ENCODE assay signal across 9 cellular contexts in genomic region chr10:120949511-120950102, GRCh38.
DNase-seq lines count a peak whose midpoint lies in the region; TF ChIP-seq lines count a peak whose summit lies in the region.
"Had no signal": no experiment of that assay in that cellular context is flagged by ENCODE, and none has a peak within 500 bp of the region (broad histone marks: within the 10 kb centered on the region; RNA-seq: fewer than 3 reads in every experiment).

No MANE protein-coding gene starts in this region.

- H3K27ac ChIP-seq in mesendoderm (ENCODE audit: low read depth, low read length): no peak overlapping the region
- H3K27ac ChIP-seq in tibial artery: no peak overlapping the region
- H3K27ac ChIP-seq: gastroesophageal sphincter had no signal

- no peak overlapping the region for H2BK15ac ChIP-seq in mesendoderm (replicated peaks; ENCODE audit: low read depth)

- H3K9me3 ChIP-seq in tibial artery: peaks cover 0 to 10% (median 7%) of the 10 kb centered on the region in 3 donors

- H3K4me1 Mint-ChIP-seq in activated naive CD4-positive, alpha-beta T cell treated with anti-CD3 and anti-CD28 coated beads, Interleukin-2, amount 50 U/mL, for 24 hours: no peaks in the 10 kb centered on the region
- H3K4me1 Mint-ChIP-seq in activated naive CD4-positive, alpha-beta T cell treated with anti-CD3 and anti-CD28 coated beads for 36 hours (ENCODE audit: low read depth): peaks cover 7% of the 10 kb centered on the region
- peaks cover 12% of the 10 kb centered on the region for H3K4me1 Mint-ChIP-seq in chondrocyte (ENCODE audit: low read depth)
- peaks cover 4% of the 10 kb centered on the region for H3K4me1 Mint-ChIP-seq in activated naive CD4-positive, alpha-beta T cell treated with anti-CD3 and anti-CD28 coated beads, Interleukin-2, amount 10 ng/mL, durations not matched to agents 7 days and 5 days

- no peak overlapping the region for H3K4ac ChIP-seq in mesendoderm (ENCODE audit: low read depth, low read length)

- H2BK120ac ChIP-seq in mesendoderm (ENCODE audit: low read depth, low read length): no peak overlapping the region

- peak overlapping the region; percentile 69 for H3K4me2 ChIP-seq in mesendoderm (ENCODE audit: low read length)

- H3K79me2 ChIP-seq in mesendoderm (ENCODE audit: control insufficient read depth, insufficient read depth, low read length): no peaks in the 10 kb centered on the region

- H3K9me3 Mint-ChIP-seq in activated naive CD4-positive, alpha-beta T cell treated with anti-CD3 and anti-CD28 coated beads, Interleukin-2, amount 50 U/mL, for 24 hours: no peaks in the 10 kb centered on the region
- peaks cover 6% of the 10 kb centered on the region for H3K9me3 Mint-ChIP-seq in activated naive CD4-positive, alpha-beta T cell treated with anti-CD3 and anti-CD28 coated beads for 36 hours
- peaks cover 11% of the 10 kb centered on the region for H3K9me3 Mint-ChIP-seq in chondrocyte (ENCODE audit: low read depth)
- no peaks in the 10 kb centered on the region for H3K9me3 Mint-ChIP-seq in activated naive CD4-positive, alpha-beta T cell treated with anti-CD3 and anti-CD28 coated beads, Interleukin-2, amount 10 ng/mL, durations not matched to agents 7 days and 5 days

- H2AK5ac ChIP-seq in mesendoderm (ENCODE audit: low read length): no peak overlapping the region

- intact Hi-C loops in activated naive CD4-positive, alpha-beta T cell treated with anti-CD3 and anti-CD28 coated beads for 36 hours (cut with micrococcal nuclease): loop anchor here (1.0 to 2.0 kb wide), 4 partner anchors 659 to 951 kb away; no protein-coding TSS in a partner anchor
- intact Hi-C loops in tibial artery (cut with DNase I; ENCODE audit: low total_unique reads): loop anchor here (5.0 kb wide), 2 partner anchors 658 to 783 kb away; no protein-coding TSS in a partner anchor

- H3K79me1 ChIP-seq in mesendoderm (ENCODE audit: low read length): no peaks in the 10 kb centered on the region

- H3K23ac ChIP-seq in mesendoderm (ENCODE audit: low read length): no peak overlapping the region

- no peaks in the 10 kb centered on the region for H3K36me3 Mint-ChIP-seq in activated naive CD4-positive, alpha-beta T cell treated with anti-CD3 and anti-CD28 coated beads, Interleukin-2, amount 50 U/mL, for 24 hours
- peaks cover 2% of the 10 kb centered on the region for H3K36me3 Mint-ChIP-seq in activated naive CD4-positive, alpha-beta T cell treated with anti-CD3 and anti-CD28 coated beads for 36 hours (ENCODE audit: low read depth)
- H3K36me3 Mint-ChIP-seq in chondrocyte (ENCODE audit: low read depth): no peaks in the 10 kb centered on the region
- no peaks in the 10 kb centered on the region for H3K36me3 Mint-ChIP-seq in activated naive CD4-positive, alpha-beta T cell treated with anti-CD3 and anti-CD28 coated beads, Interleukin-2, amount 10 ng/mL, durations not matched to agents 7 days and 5 days

- H2BK5ac ChIP-seq in mesendoderm (ENCODE audit: low read length): no peak overlapping the region

- H3K27me3 Mint-ChIP-seq in activated naive CD4-positive, alpha-beta T cell treated with anti-CD3 and anti-CD28 coated beads, Interleukin-2, amount 50 U/mL, for 24 hours: peaks cover 32% of the 10 kb centered on the region
- H3K27me3 Mint-ChIP-seq in activated naive CD4-positive, alpha-beta T cell treated with anti-CD3 and anti-CD28 coated beads for 36 hours (ENCODE audit: low read depth): peaks cover 44% of the 10 kb centered on the region
- no peaks in the 10 kb centered on the region for H3K27me3 Mint-ChIP-seq in chondrocyte (ENCODE audit: low read depth)
- peaks cover 32% of the 10 kb centered on the region for H3K27me3 Mint-ChIP-seq in activated naive CD4-positive, alpha-beta T cell treated with anti-CD3 and anti-CD28 coated beads, Interleukin-2, amount 10 ng/mL, durations not matched to agents 7 days and 5 days

- no peak overlapping the region for H4K8ac ChIP-seq in mesendoderm (ENCODE audit: low read depth, low read length)

- peak overlapping the region; percentile 82 for H3K56ac ChIP-seq in mesendoderm (ENCODE audit: low read length)

- no peak for DNase-seq in activated naive CD4-positive, alpha-beta T cell treated with anti-CD3 and anti-CD28 coated beads for 36 hours
- DNase-seq in chondrocyte (ENCODE audit: low spot score): no peak
- DNase-seq in mesendoderm: no peak
- DNase-seq in tibial artery: no peak
- no peak for DNase-seq in SIG-M5 (lab: John Stamatoyannopoulos, UW)
- no peak for DNase-seq in activated naive CD4-positive, alpha-beta T cell treated with anti-CD3 and anti-CD28 coated beads, Interleukin-2, amount 10 ng/mL, durations not matched to agents 7 days and 5 days
- no peak for DNase-seq in DMS53 treated with DMSO at 0.1 percent for 48 hours (lab: John Stamatoyannopoulos, UW; ENCODE audit: unreplicated experiment)

- WGBS in mesendoderm (ENCODE audit: extremely low coverage, insufficient coverage, low lambda C conversion rate): no CpG with 5 or more reads among the region's 31 CpGs

- no peak overlapping the region for H4K5ac ChIP-seq in mesendoderm (ENCODE audit: low read length)

- H3K27me3 ChIP-seq in mesendoderm (ENCODE audit: insufficient read depth, low read length, poor library complexity) (no peaks in the 10 kb centered on the region), tibial artery (peaks cover 0 to 19% of the 10 kb centered on the region in 2 donors)

- peaks cover 3% of the 10 kb centered on the region for H3K4me1 ChIP-seq in mesendoderm (ENCODE audit: control insufficient read depth, low read depth, low read length)
- H3K4me1 ChIP-seq in tibial artery: peaks cover 0 to 23% (median 11%) of the 10 kb centered on the region in 4 donors

- CTCF ChIA-PET in activated naive CD4-positive, alpha-beta T cell treated with anti-CD3 and anti-CD28 coated beads for 36 hours (lab: Charles Lee): interaction anchor here (0.6 to 1.5 kb wide), 7 partner anchors 12 to 951 kb away, joined by 3 to 5 read pairs (median 4); no protein-coding TSS in a partner anchor
- CTCF ChIA-PET in activated naive CD4-positive, alpha-beta T cell treated with anti-CD3 and anti-CD28 coated beads, Interleukin-2, amount 10 ng/mL, durations not matched to agents 7 days and 5 days (lab: Charles Lee): interaction anchor here (0.6 to 1.8 kb wide), 8 partner anchors 13 to 951 kb away, joined by 3 to 18 read pairs (median 4); no protein-coding TSS in a partner anchor

- no peak overlapping the region for H3K18ac ChIP-seq in mesendoderm (ENCODE audit: low read length)

- TF ChIP-seq CTCF in chondrocyte (IDR thresholded peaks at IDR 0.05) (no peak), tibial artery (IDR thresholded peaks at IDR 0.05) (no peak)

- no peaks in the 10 kb centered on the region for H3K36me3 ChIP-seq in mesendoderm (ENCODE audit: control insufficient read depth, insufficient read depth, low read length)
- no peaks in the 10 kb centered on the region for H3K36me3 ChIP-seq in tibial artery
- H3K36me3 ChIP-seq: gastroesophageal sphincter had no signal

- H3K4me3 Mint-ChIP-seq in activated naive CD4-positive, alpha-beta T cell treated with anti-CD3 and anti-CD28 coated beads, Interleukin-2, amount 50 U/mL, for 24 hours: peak overlapping the region; percentile 54
- H3K4me3 Mint-ChIP-seq in activated naive CD4-positive, alpha-beta T cell treated with anti-CD3 and anti-CD28 coated beads for 36 hours: no peak overlapping the region
- peak overlapping the region; percentile 70 for H3K4me3 Mint-ChIP-seq in chondrocyte (ENCODE audit: unreplicated experiment)
- H3K4me3 Mint-ChIP-seq in activated naive CD4-positive, alpha-beta T cell treated with anti-CD3 and anti-CD28 coated beads, Interleukin-2, amount 10 ng/mL, durations not matched to agents 7 days and 5 days: no peak overlapping the region

- peak overlapping the region; percentile 63 for H3K9ac ChIP-seq in mesendoderm (ENCODE audit: low read length)

- no peak overlapping the region for H3K27ac Mint-ChIP-seq in activated naive CD4-positive, alpha-beta T cell treated with anti-CD3 and anti-CD28 coated beads, Interleukin-2, amount 50 U/mL, for 24 hours
- no peak overlapping the region for H3K27ac Mint-ChIP-seq in activated naive CD4-positive, alpha-beta T cell treated with anti-CD3 and anti-CD28 coated beads for 36 hours
- peak overlapping the region; percentile 22 for H3K27ac Mint-ChIP-seq in chondrocyte (ENCODE audit: unreplicated experiment)
- no peak overlapping the region for H3K27ac Mint-ChIP-seq in activated naive CD4-positive, alpha-beta T cell treated with anti-CD3 and anti-CD28 coated beads, Interleukin-2, amount 10 ng/mL, durations not matched to agents 7 days and 5 days

- H3K4me3 ChIP-seq in mesendoderm (ENCODE audit: low read length) (no peak overlapping the region), tibial artery (peak overlapping the region; percentile 44 to 56)

Comparison
In these comparisons a context has a peak if more than half of its experiments do, and no peak if none do; other contexts are left out.
1. H3K4me3 Mint-ChIP-seq: peak in activated naive CD4-positive, alpha-beta T cell treated with anti-CD3 and anti-CD28 coated beads, Interleukin-2, amount 50 U/mL, for 24 hours (single experiment) and chondrocyte (single experiment); none in activated naive CD4-positive, alpha-beta T cell treated with anti-CD3 and anti-CD28 coated beads for 36 hours (single experiment) and activated naive CD4-positive, alpha-beta T cell treated with anti-CD3 and anti-CD28 coated beads, Interleukin-2, amount 10 ng/mL, durations not matched to agents 7 days and 5 days (single experiment).